ENCODE assay signal across 9 cellular contexts in the genomic region with DNA sequence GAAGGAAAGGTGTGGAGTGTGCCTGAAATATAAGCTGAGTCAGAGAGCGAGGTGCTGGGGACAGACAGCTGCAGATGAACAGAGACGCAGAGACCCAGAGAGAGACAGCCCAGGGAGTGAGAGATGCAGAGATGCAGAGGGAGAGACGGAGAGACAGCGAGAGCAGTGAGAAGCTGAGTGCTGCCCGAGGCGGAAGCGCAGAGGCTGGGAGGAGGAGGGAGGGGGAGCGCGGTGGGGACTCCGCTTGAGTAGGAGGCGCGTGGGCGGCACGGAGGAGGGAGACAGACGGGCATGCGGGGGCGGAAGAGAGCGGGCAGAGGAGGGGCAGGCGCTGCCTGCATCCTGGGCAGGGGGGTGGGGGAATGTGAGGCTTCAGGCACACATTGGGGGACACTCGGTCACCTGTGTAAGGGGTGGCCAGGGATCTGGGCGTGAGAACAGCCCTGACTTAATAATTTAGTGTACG. TPM values are rescaled to one million over a fixed set of nuclear protein-coding genes. Genes with fewer than 3 reads are reported as not detected.
DNase-seq lines count a peak whose midpoint lies in the region; ATAC-seq and TF ChIP-seq lines count a peak whose summit lies in the region.
"Had no signal": no experiment of that assay in that cellular context is flagged by ENCODE, and none has a peak within 500 bp of the region (broad histone marks: within the 10 kb centered on the region; RNA-seq: fewer than 3 reads in every experiment).

No MANE protein-coding gene starts in this region.

- no peaks in the 10 kb centered on the region for H3K36me3 ChIP-seq in Caco-2 (ENCODE audit: control insufficient read depth, insufficient read depth, low read length)
- H3K36me3 ChIP-seq: HAP-1 had no signal

- no peaks in the 10 kb centered on the region; the same call in 1 of the 2 replicates for H3K27me3 ChIP-seq in Caco-2 (replicated peaks; ENCODE audit: control insufficient read depth, insufficient read depth, low read length)
- peaks cover 0 to 53% (median 7%) of the 10 kb centered on the region in 45 donors for H3K27me3 ChIP-seq in dorsolateral prefrontal cortex

- H3K27me3 Mint-ChIP-seq in Caco-2 (ENCODE audit: insufficient read depth, unreplicated experiment) (peaks cover 24% of the 10 kb centered on the region), osteocyte (ENCODE audit: unreplicated experiment) (peaks cover 79% of the 10 kb centered on the region)

- POLR2A ChIA-PET in Caco-2 (lab: Charles Lee) = no interaction called here

- H3K27ac ChIP-seq in dorsolateral prefrontal cortex = peak overlapping the region in 35 of 59 donors; percentile 17 to 83 (median 58)

- H3K9me3 Mint-ChIP-seq in Caco-2 (ENCODE audit: unreplicated experiment) (no peaks in the 10 kb centered on the region), osteocyte (ENCODE audit: unreplicated experiment) (no peaks in the 10 kb centered on the region)

- peaks cover 15% of the 10 kb centered on the region for H3K4me1 Mint-ChIP-seq in Caco-2 (ENCODE audit: low read depth, unreplicated experiment)
- peaks cover 17% of the 10 kb centered on the region for H3K4me1 Mint-ChIP-seq in osteocyte (ENCODE audit: unreplicated experiment)

- H3K27ac Mint-ChIP-seq in Caco-2 (ENCODE audit: unreplicated experiment) (no peak overlapping the region), osteocyte (ENCODE audit: unreplicated experiment) (no peak overlapping the region)

- no peaks in the 10 kb centered on the region for H3K9me3 ChIP-seq in Caco-2
- H3K9me3 ChIP-seq: HAP-1 had no signal

- BruUV-seq in Caco-2 (replicated peaks; lab: Mats Ljungman, UMichigan) = no TSS peak

- ATAC-seq in GM18517 (IDR thresholded peaks at IDR 0.05; ENCODE audit: unreplicated experiment) (no peak), GM21723 (IDR thresholded peaks at IDR 0.05; ENCODE audit: unreplicated experiment) (no peak)

- H3K36me3 Mint-ChIP-seq in Caco-2 (ENCODE audit: insufficient read depth, unreplicated experiment) (no peaks in the 10 kb centered on the region), osteocyte (ENCODE audit: unreplicated experiment) (no peaks in the 10 kb centered on the region)

- no peak for TF ChIP-seq POLR2A in NB4 (IDR thresholded peaks at IDR 0.05; ENCODE audit: extremely low read depth, insufficient read length)

- H3K4me1 ChIP-seq in Caco-2 = no peaks in the 10 kb centered on the region

- intact Hi-C loops in Caco-2 (cut with micrococcal nuclease; ENCODE audit: unreplicated experiment) = no loop called here
- intact Hi-C loops in dorsolateral prefrontal cortex (cut with DNase I) = no loop called here

- H3K4me3 Mint-ChIP-seq in Caco-2 (ENCODE audit: unreplicated experiment) (peak overlapping the region; percentile 3), osteocyte (ENCODE audit: unreplicated experiment) (peak overlapping the region; percentile 65)

- CTCF ChIA-PET in Caco-2 (lab: Charles Lee) = no interaction called here

- no peak for TF ChIP-seq CTCF in Caco-2 (IDR thresholded peaks at IDR 0.05; ENCODE audit: insufficient read depth in 1 of 2, low read depth in 1 of 2, low read length in 1 of 2, severe bottlenecking in 1 of 2, unreplicated experiment in 1 of 2)
- TF ChIP-seq CTCF in NB4 (IDR thresholded peaks at IDR 0.05; ENCODE audit: low read depth, low read length) = no peak
- no peak for TF ChIP-seq CTCF in dorsolateral prefrontal cortex (IDR thresholded peaks at IDR 0.05 in 54 of 56, conservative IDR thresholded peaks at IDR 0.05 in 2 of 56; ENCODE audit: low read depth in 1 of 56, partially characterized antibody in 56 of 56)
- TF ChIP-seq CTCF in osteocyte (IDR thresholded peaks at IDR 0.05) = no peak

- peak in 1 of 2 experiments; percentile 34 for DNase-seq in Caco-2
- peak; percentile 94 for DNase-seq in NB4 (ENCODE audit: low read depth)
- peak; percentile 41 for DNase-seq in activated CD4-positive, CD25-positive, alpha-beta regulatory T cell treated with anti-CD3 and anti-CD28 coated beads, Interleukin-2, amount 50 U/mL, for 16 hours (ENCODE audit: low read depth, low spot score)
- DNase-seq in dorsolateral prefrontal cortex = peak in 6 of 10 donors; percentile 33 to 92 (median 68)
- no peak for DNase-seq in osteocyte (ENCODE audit: extremely low spot score, unreplicated experiment)
- DNase-seq in foreskin melanocyte = no peak

- no peak overlapping the region for H3K4me3 ChIP-seq in Caco-2 (ENCODE audit: low read depth, low read length)
- no peak overlapping the region for H3K4me3 ChIP-seq in NB4 (ENCODE audit: low read depth, low read length)
- peak overlapping the region in 18 of 59 donors; percentile 2 to 44 (median 18) for H3K4me3 ChIP-seq in dorsolateral prefrontal cortex
- H3K4me3 ChIP-seq: HAP-1 had no signal

RNA-seq across cellular contexts. Expression of gene SLC8A2, which starts 25.7 kb away (rescaled TPM):
- total RNA-seq in Caco-2 (2022) = 1.2 and 1.3 TPM in 2 replicates
- 100 to 1,000 TPM in 69 of 120 experiments, 10 to 100 TPM in 51; 22.2 to 179 (median 105) TPM for total RNA-seq in dorsolateral prefrontal cortex
- 0.05 TPM in 1 of 2 replicates, not detected in the other for total RNA-seq in osteocyte

RNA-seq across cellular contexts. Expression of gene MEIS3, which starts 26.6 kb away (rescaled TPM):
- total RNA-seq in Caco-2 (2022) (16.2 and 16.8 TPM in 2 replicates), dorsolateral prefrontal cortex (100 to 1,000 TPM in 12 of 120 experiments, 10 to 100 TPM in 108; 26.3 to 120 (median 70.9) TPM), osteocyte (93.8 and 99.0 TPM in 2 replicates)

RNA-seq across cellular contexts. Expression of gene KPTN, which starts 38.0 kb away (rescaled TPM):
- total RNA-seq in Caco-2 (2022) = 19.7 and 20.6 TPM in 2 replicates
- 10 to 100 TPM in 119 of 120 experiments, 1 to 10 TPM in 1; 9.5 to 40.3 (median 18.4) TPM for total RNA-seq in dorsolateral prefrontal cortex
- 14.5 and 21.9 TPM in 2 replicates for total RNA-seq in osteocyte

Comparison
In these comparisons a context has a peak if more than half of its experiments do, and no peak if none do; other contexts are left out.
1. DNase-seq: peak in NB4 (single experiment), activated CD4-positive, CD25-positive, alpha-beta regulatory T cell treated with anti-CD3 and anti-CD28 coated beads, Interleukin-2, amount 50 U/mL, for 16 hours (single experiment) and dorsolateral prefrontal cortex (6 of 10); none in osteocyte (single experiment) and foreskin melanocyte (single experiment).